1 cellular context compared by ENCODE assay signal in the genomic region with DNA sequence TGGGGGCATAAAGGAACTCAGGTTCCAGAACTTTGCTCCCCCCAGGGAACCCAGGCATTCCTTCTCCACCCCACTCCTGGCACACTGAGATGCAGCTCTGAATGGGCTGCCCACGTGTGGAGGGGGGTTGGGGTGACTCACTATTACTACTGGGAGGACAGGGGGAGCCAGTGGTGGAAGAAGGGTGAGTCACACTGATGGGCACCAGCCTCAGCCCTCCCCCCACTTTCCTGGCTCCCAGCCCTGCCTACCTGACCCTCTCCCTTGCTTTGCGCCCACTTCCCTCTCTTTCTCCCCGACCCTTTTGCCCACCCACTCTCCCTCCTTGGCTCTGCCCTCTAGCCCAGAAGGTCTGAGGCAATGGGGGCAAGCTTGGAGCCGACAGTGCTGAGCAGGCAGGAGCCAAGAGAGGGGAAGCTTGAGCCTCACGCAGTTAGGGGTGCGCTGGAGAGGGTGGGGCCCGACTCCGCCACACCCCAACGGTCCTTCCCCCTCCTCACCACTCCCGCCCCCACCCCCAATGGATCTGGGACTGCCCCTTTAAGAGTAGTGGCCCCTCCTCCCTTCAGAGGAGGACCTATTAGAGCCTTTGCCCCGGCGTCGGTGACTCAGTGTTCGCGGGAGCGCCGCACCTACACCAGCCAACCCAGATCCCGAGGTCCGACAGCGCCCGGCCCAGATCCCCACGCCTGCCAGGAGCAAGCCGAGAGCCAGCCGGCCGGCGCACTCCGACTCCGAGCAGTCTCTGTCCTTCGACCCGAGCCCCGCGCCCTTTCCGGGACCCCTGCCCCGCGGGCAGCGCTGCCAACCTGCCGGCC.
TF ChIP-seq lines count a peak whose summit lies in the region.

A gene (plus strand): TSS at position 611 of the 818 bp plus-strand sequence. CDS start 208 bp downstream, outside the sequence.

TF ChIP-seq in GM12878, 131 proteins besides CTCF, POLR2A, EP300 and RAD21 (continued from another document and continues in another):
- TF ChIP-seq, protein P1, sequence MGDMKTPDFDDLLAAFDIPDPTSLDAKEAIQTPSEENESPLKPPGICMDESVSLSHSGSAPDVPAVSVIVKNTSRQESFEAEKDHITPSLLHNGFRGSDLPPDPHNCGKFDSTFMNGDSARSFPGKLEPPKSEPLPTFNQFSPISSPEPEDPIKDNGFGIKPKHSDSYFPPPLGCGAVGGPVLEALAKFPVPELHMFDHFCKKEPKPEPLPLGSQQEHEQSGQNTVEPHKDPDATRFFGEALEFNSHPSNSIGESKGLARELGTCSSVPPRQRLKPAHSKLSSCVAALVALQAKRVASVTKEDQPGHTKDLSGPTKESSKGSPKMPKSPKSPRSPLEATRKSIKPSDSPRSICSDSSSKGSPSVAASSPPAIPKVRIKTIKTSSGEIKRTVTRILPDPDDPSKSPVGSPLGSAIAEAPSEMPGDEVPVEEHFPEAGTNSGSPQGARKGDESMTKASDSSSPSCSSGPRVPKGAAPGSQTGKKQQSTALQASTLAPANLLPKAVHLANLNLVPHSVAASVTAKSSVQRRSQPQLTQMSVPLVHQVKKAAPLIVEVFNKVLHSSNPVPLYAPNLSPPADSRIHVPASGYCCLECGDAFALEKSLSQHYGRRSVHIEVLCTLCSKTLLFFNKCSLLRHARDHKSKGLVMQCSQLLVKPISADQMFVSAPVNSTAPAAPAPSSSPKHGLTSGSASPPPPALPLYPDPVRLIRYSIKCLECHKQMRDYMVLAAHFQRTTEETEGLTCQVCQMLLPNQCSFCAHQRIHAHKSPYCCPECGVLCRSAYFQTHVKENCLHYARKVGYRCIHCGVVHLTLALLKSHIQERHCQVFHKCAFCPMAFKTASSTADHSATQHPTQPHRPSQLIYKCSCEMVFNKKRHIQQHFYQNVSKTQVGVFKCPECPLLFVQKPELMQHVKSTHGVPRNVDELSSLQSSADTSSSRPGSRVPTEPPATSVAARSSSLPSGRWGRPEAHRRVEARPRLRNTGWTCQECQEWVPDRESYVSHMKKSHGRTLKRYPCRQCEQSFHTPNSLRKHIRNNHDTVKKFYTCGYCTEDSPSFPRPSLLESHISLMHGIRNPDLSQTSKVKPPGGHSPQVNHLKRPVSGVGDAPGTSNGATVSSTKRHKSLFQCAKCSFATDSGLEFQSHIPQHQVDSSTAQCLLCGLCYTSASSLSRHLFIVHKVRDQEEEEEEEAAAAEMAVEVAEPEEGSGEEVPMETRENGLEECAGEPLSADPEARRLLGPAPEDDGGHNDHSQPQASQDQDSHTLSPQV (IDR thresholded peaks at IDR 0.05), result no peak
- TF ChIP-seq POLR2AphosphoS2 (IDR thresholded peaks at IDR 0.05; ENCODE audit: low read depth, low read length) (peak; percentile 73; the same call in 1 of the 2 replicates), TAF1 (IDR thresholded peaks at IDR 0.05; ENCODE audit: borderline replicate concordance, low read depth, low read length) (0 out of 2 replicates have a peak, but pooled peaks have one; percentile 15), SP1 (IDR thresholded peaks at IDR 0.05; ENCODE audit: low read depth, low read length) (peak; percentile 22), RAD51 (IDR thresholded peaks at IDR 0.05) (0 out of 2 replicates have a peak, but pooled peaks have one; percentile 26), IKZF1 (conservative IDR thresholded peaks at IDR 0.05) (peak; percentile 35; the same call in 1 of the 2 replicates), NBN (IDR thresholded peaks at IDR 0.05) (peak; percentile 68; the same call in 1 of the 2 replicates), ESRRA (IDR thresholded peaks at IDR 0.05; ENCODE audit: low read length) (no peak), TCF12 (IDR thresholded peaks at IDR 0.05; ENCODE audit: low read depth, low read length) (peak; percentile 42; the same call in 1 of the 2 replicates), MXI1 (IDR thresholded peaks at IDR 0.05; ENCODE audit: low read depth, low read length) (peak; percentile 34; the same call in 1 of the 2 replicates), IKZF2 (IDR thresholded peaks at IDR 0.05) (peak; percentile 44 to 55; a peak in 2 of 4 replicates), POLR2AphosphoS5 (IDR thresholded peaks at IDR 0.05; ENCODE audit: low read length) (peak; percentile 83), CBX3 (IDR thresholded peaks at IDR 0.05; ENCODE audit: borderline replicate concordance, low read depth) (no peak), YY1 (IDR thresholded peaks at IDR 0.05; ENCODE audit: low read depth, low read length) (0 out of 2 replicates have a peak, but pooled peaks have one; percentile 24), NR2F1 (conservative IDR thresholded peaks at IDR 0.05) (no peak; the same call in 1 of the 2 replicates), HDAC2 (IDR thresholded peaks at IDR 0.05) (no peak), POU2F2 (IDR thresholded peaks at IDR 0.05; ENCODE audit: borderline replicate concordance, low read depth, low read length) (peak; percentile 37; the same call in 1 of the 3 replicates), ATF7 (IDR thresholded peaks at IDR 0.05; ENCODE audit: low read depth) (peak; percentile 65), RFX5 (IDR thresholded peaks at IDR 0.05; ENCODE audit: low read depth, low read length) (peak; percentile 24; the same call in 1 of the 2 replicates), RELA (IDR thresholded peaks at IDR 0.05; ENCODE audit: borderline replicate concordance, partially characterized antibody) (peak; percentile 37), ZNF24 (IDR thresholded peaks at IDR 0.05) (no peak), BHLHE40 (IDR thresholded peaks at IDR 0.05; ENCODE audit: borderline replicate concordance in 1 of 2, low read depth in 2 of 2, low read length in 1 of 2) (peak in 1 of 2 experiments; percentile 46; a peak in 2 of 4 replicates), MTA2 (IDR thresholded peaks at IDR 0.05; ENCODE audit: low read depth) (0 out of 2 replicates have a peak, but pooled peaks have one; percentile 53), IRF4 (IDR thresholded peaks at IDR 0.05; ENCODE audit: low read depth, low read length) (0 out of 2 replicates have a peak, but pooled peaks have one; percentile 54), MEF2A (IDR thresholded peaks at IDR 0.05; ENCODE audit: insufficient read depth, low read depth, low read length) (no peak), STAT1 (conservative IDR thresholded peaks at IDR 0.05) (no peak), HDAC6 (IDR thresholded peaks at IDR 0.05; ENCODE audit: unreplicated experiment) (no peak), HDGF (IDR thresholded peaks at IDR 0.05) (peak; percentile 94; the same call in 1 of the 2 replicates)
- TF ChIP-seq, protein P2, sequence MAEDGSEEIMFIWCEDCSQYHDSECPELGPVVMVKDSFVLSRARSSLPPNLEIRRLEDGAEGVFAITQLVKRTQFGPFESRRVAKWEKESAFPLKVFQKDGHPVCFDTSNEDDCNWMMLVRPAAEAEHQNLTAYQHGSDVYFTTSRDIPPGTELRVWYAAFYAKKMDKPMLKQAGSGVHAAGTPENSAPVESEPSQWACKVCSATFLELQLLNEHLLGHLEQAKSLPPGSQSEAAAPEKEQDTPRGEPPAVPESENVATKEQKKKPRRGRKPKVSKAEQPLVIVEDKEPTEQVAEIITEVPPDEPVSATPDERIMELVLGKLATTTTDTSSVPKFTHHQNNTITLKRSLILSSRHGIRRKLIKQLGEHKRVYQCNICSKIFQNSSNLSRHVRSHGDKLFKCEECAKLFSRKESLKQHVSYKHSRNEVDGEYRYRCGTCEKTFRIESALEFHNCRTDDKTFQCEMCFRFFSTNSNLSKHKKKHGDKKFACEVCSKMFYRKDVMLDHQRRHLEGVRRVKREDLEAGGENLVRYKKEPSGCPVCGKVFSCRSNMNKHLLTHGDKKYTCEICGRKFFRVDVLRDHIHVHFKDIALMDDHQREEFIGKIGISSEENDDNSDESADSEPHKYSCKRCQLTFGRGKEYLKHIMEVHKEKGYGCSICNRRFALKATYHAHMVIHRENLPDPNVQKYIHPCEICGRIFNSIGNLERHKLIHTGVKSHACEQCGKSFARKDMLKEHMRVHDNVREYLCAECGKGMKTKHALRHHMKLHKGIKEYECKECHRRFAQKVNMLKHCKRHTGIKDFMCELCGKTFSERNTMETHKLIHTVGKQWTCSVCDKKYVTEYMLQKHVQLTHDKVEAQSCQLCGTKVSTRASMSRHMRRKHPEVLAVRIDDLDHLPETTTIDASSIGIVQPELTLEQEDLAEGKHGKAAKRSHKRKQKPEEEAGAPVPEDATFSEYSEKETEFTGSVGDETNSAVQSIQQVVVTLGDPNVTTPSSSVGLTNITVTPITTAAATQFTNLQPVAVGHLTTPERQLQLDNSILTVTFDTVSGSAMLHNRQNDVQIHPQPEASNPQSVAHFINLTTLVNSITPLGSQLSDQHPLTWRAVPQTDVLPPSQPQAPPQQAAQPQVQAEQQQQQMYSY (CRISPR knock-in tag; IDR thresholded peaks at IDR 0.05), result no peak
- TF ChIP-seq, protein P3, sequence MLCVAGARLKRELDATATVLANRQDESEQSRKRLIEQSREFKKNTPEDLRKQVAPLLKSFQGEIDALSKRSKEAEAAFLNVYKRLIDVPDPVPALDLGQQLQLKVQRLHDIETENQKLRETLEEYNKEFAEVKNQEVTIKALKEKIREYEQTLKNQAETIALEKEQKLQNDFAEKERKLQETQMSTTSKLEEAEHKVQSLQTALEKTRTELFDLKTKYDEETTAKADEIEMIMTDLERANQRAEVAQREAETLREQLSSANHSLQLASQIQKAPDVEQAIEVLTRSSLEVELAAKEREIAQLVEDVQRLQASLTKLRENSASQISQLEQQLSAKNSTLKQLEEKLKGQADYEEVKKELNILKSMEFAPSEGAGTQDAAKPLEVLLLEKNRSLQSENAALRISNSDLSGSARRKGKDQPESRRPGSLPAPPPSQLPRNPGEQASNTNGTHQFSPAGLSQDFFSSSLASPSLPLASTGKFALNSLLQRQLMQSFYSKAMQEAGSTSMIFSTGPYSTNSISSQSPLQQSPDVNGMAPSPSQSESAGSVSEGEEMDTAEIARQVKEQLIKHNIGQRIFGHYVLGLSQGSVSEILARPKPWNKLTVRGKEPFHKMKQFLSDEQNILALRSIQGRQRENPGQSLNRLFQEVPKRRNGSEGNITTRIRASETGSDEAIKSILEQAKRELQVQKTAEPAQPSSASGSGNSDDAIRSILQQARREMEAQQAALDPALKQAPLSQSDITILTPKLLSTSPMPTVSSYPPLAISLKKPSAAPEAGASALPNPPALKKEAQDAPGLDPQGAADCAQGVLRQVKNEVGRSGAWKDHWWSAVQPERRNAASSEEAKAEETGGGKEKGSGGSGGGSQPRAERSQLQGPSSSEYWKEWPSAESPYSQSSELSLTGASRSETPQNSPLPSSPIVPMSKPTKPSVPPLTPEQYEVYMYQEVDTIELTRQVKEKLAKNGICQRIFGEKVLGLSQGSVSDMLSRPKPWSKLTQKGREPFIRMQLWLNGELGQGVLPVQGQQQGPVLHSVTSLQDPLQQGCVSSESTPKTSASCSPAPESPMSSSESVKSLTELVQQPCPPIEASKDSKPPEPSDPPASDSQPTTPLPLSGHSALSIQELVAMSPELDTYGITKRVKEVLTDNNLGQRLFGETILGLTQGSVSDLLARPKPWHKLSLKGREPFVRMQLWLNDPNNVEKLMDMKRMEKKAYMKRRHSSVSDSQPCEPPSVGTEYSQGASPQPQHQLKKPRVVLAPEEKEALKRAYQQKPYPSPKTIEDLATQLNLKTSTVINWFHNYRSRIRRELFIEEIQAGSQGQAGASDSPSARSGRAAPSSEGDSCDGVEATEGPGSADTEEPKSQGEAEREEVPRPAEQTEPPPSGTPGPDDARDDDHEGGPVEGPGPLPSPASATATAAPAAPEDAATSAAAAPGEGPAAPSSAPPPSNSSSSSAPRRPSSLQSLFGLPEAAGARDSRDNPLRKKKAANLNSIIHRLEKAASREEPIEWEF (IDR thresholded peaks at IDR 0.05; ENCODE audit: insufficient replicate concordance, low read depth, low read length), result no peak
- TF ChIP-seq, protein P4, sequence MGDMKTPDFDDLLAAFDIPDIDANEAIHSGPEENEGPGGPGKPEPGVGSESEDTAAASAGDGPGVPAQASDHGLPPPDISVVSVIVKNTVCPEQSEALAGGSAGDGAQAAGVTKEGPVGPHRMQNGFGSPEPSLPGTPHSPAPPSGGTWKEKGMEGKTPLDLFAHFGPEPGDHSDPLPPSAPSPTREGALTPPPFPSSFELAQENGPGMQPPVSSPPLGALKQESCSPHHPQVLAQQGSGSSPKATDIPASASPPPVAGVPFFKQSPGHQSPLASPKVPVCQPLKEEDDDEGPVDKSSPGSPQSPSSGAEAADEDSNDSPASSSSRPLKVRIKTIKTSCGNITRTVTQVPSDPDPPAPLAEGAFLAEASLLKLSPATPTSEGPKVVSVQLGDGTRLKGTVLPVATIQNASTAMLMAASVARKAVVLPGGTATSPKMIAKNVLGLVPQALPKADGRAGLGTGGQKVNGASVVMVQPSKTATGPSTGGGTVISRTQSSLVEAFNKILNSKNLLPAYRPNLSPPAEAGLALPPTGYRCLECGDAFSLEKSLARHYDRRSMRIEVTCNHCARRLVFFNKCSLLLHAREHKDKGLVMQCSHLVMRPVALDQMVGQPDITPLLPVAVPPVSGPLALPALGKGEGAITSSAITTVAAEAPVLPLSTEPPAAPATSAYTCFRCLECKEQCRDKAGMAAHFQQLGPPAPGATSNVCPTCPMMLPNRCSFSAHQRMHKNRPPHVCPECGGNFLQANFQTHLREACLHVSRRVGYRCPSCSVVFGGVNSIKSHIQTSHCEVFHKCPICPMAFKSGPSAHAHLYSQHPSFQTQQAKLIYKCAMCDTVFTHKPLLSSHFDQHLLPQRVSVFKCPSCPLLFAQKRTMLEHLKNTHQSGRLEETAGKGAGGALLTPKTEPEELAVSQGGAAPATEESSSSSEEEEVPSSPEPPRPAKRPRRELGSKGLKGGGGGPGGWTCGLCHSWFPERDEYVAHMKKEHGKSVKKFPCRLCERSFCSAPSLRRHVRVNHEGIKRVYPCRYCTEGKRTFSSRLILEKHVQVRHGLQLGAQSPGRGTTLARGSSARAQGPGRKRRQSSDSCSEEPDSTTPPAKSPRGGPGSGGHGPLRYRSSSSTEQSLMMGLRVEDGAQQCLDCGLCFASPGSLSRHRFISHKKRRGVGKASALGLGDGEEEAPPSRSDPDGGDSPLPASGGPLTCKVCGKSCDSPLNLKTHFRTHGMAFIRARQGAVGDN (IDR thresholded peaks at IDR 0.05), result peak; percentile 56; the same call in 1 of the 2 replicates
- TF ChIP-seq, protein P5, sequence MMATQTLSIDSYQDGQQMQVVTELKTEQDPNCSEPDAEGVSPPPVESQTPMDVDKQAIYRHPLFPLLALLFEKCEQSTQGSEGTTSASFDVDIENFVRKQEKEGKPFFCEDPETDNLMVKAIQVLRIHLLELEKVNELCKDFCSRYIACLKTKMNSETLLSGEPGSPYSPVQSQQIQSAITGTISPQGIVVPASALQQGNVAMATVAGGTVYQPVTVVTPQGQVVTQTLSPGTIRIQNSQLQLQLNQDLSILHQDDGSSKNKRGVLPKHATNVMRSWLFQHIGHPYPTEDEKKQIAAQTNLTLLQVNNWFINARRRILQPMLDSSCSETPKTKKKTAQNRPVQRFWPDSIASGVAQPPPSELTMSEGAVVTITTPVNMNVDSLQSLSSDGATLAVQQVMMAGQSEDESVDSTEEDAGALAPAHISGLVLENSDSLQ (IDR thresholded peaks at IDR 0.05), result peak; percentile 48
- TF ChIP-seq, protein P6, sequence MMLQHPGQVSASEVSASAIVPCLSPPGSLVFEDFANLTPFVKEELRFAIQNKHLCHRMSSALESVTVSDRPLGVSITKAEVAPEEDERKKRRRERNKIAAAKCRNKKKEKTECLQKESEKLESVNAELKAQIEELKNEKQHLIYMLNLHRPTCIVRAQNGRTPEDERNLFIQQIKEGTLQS (IDR thresholded peaks at IDR 0.05; ENCODE audit: borderline replicate concordance, extremely low read depth, low read depth, low read length), result 0 out of 2 replicates have a peak, but pooled peaks have one; percentile 2
- TF ChIP-seq, protein P7, sequence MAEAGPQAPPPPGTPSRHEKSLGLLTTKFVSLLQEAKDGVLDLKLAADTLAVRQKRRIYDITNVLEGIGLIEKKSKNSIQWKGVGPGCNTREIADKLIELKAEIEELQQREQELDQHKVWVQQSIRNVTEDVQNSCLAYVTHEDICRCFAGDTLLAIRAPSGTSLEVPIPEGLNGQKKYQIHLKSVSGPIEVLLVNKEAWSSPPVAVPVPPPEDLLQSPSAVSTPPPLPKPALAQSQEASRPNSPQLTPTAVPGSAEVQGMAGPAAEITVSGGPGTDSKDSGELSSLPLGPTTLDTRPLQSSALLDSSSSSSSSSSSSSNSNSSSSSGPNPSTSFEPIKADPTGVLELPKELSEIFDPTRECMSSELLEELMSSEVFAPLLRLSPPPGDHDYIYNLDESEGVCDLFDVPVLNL (IDR thresholded peaks at IDR 0.05; ENCODE audit: low read depth, low read length), result peak; percentile 14; the same call in 1 of the 2 replicates
